Comparison of ENCODE assay signal across 8 cellular contexts in the genomic region with DNA sequence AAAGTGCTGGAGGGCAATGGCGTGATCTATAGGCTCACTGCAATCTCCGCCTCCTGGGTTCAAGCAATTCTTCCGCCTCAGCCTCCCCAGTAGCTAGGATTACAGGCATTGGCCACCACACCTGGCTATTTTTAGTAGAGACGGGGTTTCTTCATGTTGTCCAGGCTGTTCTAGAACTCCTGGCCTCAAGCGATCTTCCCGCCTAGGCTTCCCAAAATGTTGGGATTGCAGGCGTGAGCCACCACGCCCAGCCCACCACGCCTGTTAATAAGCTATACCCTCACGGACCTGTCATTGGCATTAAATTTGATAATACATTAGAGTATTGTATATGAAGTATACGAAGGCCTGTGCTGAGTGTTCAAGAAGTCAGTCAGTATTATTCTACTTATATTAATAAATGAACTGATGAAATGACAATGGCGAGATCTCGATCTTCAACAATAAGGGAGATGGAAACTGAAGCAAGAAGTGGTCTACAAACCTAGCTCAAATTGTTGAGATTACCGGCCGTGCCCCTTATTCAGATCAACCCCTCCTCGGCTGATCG. TPM values are rescaled to one million over a fixed set of nuclear protein-coding genes. Genes with fewer than 3 reads are reported as not detected.
A peak's percentile ranks its signal among the peaks of the same experiment; 100 is the strongest.
DNase-seq lines count a peak whose midpoint lies in the region; ATAC-seq and TF ChIP-seq lines count a peak whose summit lies in the region.

No MANE protein-coding gene starts in this region.

- peaks cover 15% of the 10 kb centered on the region for H3K4me1 Mint-ChIP-seq in T-helper 17 cell

- H3K27me3 Mint-ChIP-seq in T-helper 17 cell: no peaks in the 10 kb centered on the region

- peak overlapping the region; percentile 77 for H3K4me2 ChIP-seq in skeletal muscle satellite cell (ENCODE audit: low read length)

- H3K27me3 ChIP-seq in foreskin keratinocyte (no peaks in the 10 kb centered on the region), skeletal muscle satellite cell (ENCODE audit: control insufficient read depth, insufficient read depth, low read length) (no peaks in the 10 kb centered on the region)

- peak; percentile 5 for ATAC-seq in GM18508 (IDR thresholded peaks at IDR 0.05; ENCODE audit: insufficient read depth, unreplicated experiment)
- ATAC-seq in T-helper 17 cell: no peak
- no peak for ATAC-seq in foreskin keratinocyte
- ATAC-seq in GM21423 (IDR thresholded peaks at IDR 0.05; ENCODE audit: unreplicated experiment): no peak
- no peak for ATAC-seq in HG03460 (IDR thresholded peaks at IDR 0.05; ENCODE audit: unreplicated experiment)

- H3K9ac ChIP-seq in skeletal muscle satellite cell (ENCODE audit: low read depth, low read length): peak overlapping the region; percentile 86

- H3K36me3 ChIP-seq in skeletal muscle satellite cell (ENCODE audit: insufficient read depth, low read length): no peaks in the 10 kb centered on the region

- H3K4me1 ChIP-seq in foreskin keratinocyte (peaks cover 5% of the 10 kb centered on the region), skeletal muscle satellite cell (ENCODE audit: control insufficient read depth, insufficient read depth, low read length) (peaks cover 4% of the 10 kb centered on the region)

- H3K4me3 ChIP-seq in skeletal muscle satellite cell (ENCODE audit: low read length): peak overlapping the region; percentile 83

- H3K27ac Mint-ChIP-seq in T-helper 17 cell: peak overlapping the region; percentile 95

- DNase-seq in T-helper 17 cell (no peak), foreskin keratinocyte (no peak), NCI-H526 (lab: John Stamatoyannopoulos, UW) (no peak), AG08396 (ENCODE audit: low spot score) (no peak)

- no peaks in the 10 kb centered on the region for H3K36me3 Mint-ChIP-seq in T-helper 17 cell (ENCODE audit: low read depth)

- no peak for TF ChIP-seq CTCF in foreskin keratinocyte (conservative IDR thresholded peaks at IDR 0.05)

- H3K27ac ChIP-seq in foreskin keratinocyte: peak overlapping the region; percentile 35

- H3K9me3 ChIP-seq in T-helper 17 cell (ENCODE audit: control insufficient read depth, low read length, poor library complexity, severe bottlenecking) (no peaks in the 10 kb centered on the region), skeletal muscle satellite cell (replicated peaks; ENCODE audit: low read length) (no peaks in the 10 kb centered on the region)

- H3K4me3 Mint-ChIP-seq in T-helper 17 cell: peak overlapping the region; percentile 99

RNA-seq across cellular contexts. Expression of a gene that starts 0.8 kb away (rescaled TPM):
- total RNA-seq in T-helper 17 cell (10 to 100 TPM; 39.0 to 50.0 TPM), foreskin keratinocyte (8.3 and 8.4 TPM in 2 replicates)
- polyA plus RNA-seq in foreskin keratinocyte: 4.4 and 5.0 TPM in 2 replicates
- 7.1 and 9.2 TPM in 2 replicates for total RNA-seq in skeletal muscle satellite cell (2012; rRNA removed)
